Comparison of ENCODE assay signal across 28 cellular contexts in genomic region chr12:41121374-41121773, GRCh38.
DNase-seq lines count a peak whose midpoint lies in the region; ATAC-seq, FAIRE-seq and TF ChIP-seq lines count a peak whose summit lies in the region.
"Had no signal": no experiment of that assay in that cellular context is flagged by ENCODE, and none has a peak within 500 bp of the region (broad histone marks: within the 10 kb centered on the region; RNA-seq: fewer than 3 reads in every experiment).

No MANE protein-coding gene starts in this region.

- no peak for TF ChIP-seq EP300 in A549 (IDR thresholded peaks at IDR 0.05)
- no peak for TF ChIP-seq EP300 in H1 (IDR thresholded peaks at IDR 0.05; ENCODE audit: borderline replicate concordance in 1 of 2, low read depth in 2 of 2, low read length in 2 of 2)

- TF ChIP-seq CTCF in A549 (IDR thresholded peaks at IDR 0.05) (no peak), GM23338 (conservative IDR thresholded peaks at IDR 0.05; ENCODE audit: low read depth in 2 of 2) (no peak), Loucy (conservative IDR thresholded peaks at IDR 0.05; ENCODE audit: low read length) (no peak), H1 (IDR thresholded peaks at IDR 0.05; ENCODE audit: control extremely low read depth in 1 of 3, insufficient read depth in 1 of 3, low read depth in 1 of 3, low read length in 3 of 3) (no peak)

- H4K5ac ChIP-seq in H1 (ENCODE audit: insufficient read length, low read depth, low read length), result no peak overlapping the region

- CTCF ChIA-PET in A549 (lab: Yijun Ruan, JAX) (no interaction called here), H1 (lab: Charles Lee; ENCODE audit: partially characterized antibody) (no interaction called here)

- DNase-seq in A549 (ENCODE audit: low read depth in 1 of 2, low spot score in 1 of 2) (no peak), GM23338 (ENCODE audit: low spot score) (no peak), H1 (ENCODE audit: low read depth in 1 of 2, low spot score in 2 of 2) (no peak), GOT3 (lab: John Stamatoyannopoulos, UW) (no peak), A172 (ENCODE audit: low spot score) (no peak)
- DNase-seq in stimulated activated CD4-positive, alpha-beta T cell treated with anti-CD3 and anti-CD28 coated beads, Interleukin-2, amount 100 ng/mL, for 24 hours, result no peak
- no peak for DNase-seq in effector CD8-positive, alpha-beta T cell (lab: John Stamatoyannopoulos, UW)
- DNase-seq: 8988T; ACHN; BE2C; C1 segment of cervical spinal cord; CD4-positive, alpha-beta memory T cell; CD4-positive, CD25-positive, alpha-beta regulatory T cell; CD8-positive, alpha-beta memory T cell; COR-L47; DMS 273 treated with DMSO at 0.1 percent for 48 hours; DMS153; DMS53; DMS79; DND-41; EL; GDM1 had no signal

- TF ChIP-seq POLR2A in A549 (IDR thresholded peaks at IDR 0.05; ENCODE audit: low read length) (no peak), H1 (IDR thresholded peaks at IDR 0.05; ENCODE audit: control extremely low read depth in 1 of 2, low read depth in 2 of 2, low read length in 2 of 2) (no peak)

- H3K4me3 Mint-ChIP-seq in GM23338, result no peak overlapping the region
- H3K4me3 Mint-ChIP-seq: CD14-positive monocyte; CD4-positive, alpha-beta memory T cell; CD4-positive, CD25-positive, alpha-beta regulatory T cell; CD8-positive, alpha-beta memory T cell had no signal

- TF ChIP-seq RAD21 in A549 (conservative IDR thresholded peaks at IDR 0.05 in 1 of 2, IDR thresholded peaks at IDR 0.05 in 1 of 2) (no peak), H1 (IDR thresholded peaks at IDR 0.05 in 1 of 2, conservative IDR thresholded peaks at IDR 0.05 in 1 of 2; ENCODE audit: low read depth in 2 of 2, low read length in 2 of 2) (no peak)

- H3K9ac ChIP-seq in Loucy (ENCODE audit: low read depth, low read length, poor library complexity, severe bottlenecking) (no peak overlapping the region), H1 (replicated peaks in 1 of 4; ENCODE audit: extremely low read depth in 1 of 4, low read depth in 3 of 4, low read length in 3 of 4) (no peak overlapping the region)
- H3K9ac ChIP-seq: BLaER1 had no signal

- POLR2A ChIA-PET in A549 (lab: Yijun Ruan, JAX) (no interaction called here), H1 (lab: Charles Lee; ENCODE audit: partially characterized antibody) (no interaction called here)

- H3K79me1 ChIP-seq in H1 (ENCODE audit: low read depth, low read length), result no peaks in the 10 kb centered on the region

- no peak overlapping the region for H2BK5ac ChIP-seq in H1 (ENCODE audit: low read depth, low read length)

- H4K20me1 ChIP-seq in GM23338 (replicated peaks; ENCODE audit: insufficient read depth) (no peaks in the 10 kb centered on the region), Loucy (ENCODE audit: insufficient read depth, low read length, poor library complexity, severe bottlenecking) (no peaks in the 10 kb centered on the region), H1 (replicated peaks in 1 of 2; ENCODE audit: control insufficient read depth in 1 of 2, insufficient read depth in 2 of 2, low read length in 2 of 2) (no peaks in the 10 kb centered on the region)
- H4K20me1 ChIP-seq: BLaER1 had no signal

- H3K4me2 ChIP-seq in A549 (no peak overlapping the region), GM23338 (no peak overlapping the region), Loucy (ENCODE audit: low read depth, low read length, poor library complexity, severe bottlenecking) (no peak overlapping the region), H1 (ENCODE audit: insufficient read depth in 1 of 2, low read depth in 2 of 2, low read length in 2 of 2) (no peak overlapping the region)
- H3K4me2 ChIP-seq: BLaER1 had no signal

- H3K9me3 Mint-ChIP-seq in GM23338, result no peaks in the 10 kb centered on the region; the same call in 1 of the 3 replicates

- H3K9me2 ChIP-seq in GM23338 (ENCODE audit: insufficient read depth) (no peaks in the 10 kb centered on the region; the same call in 1 of the 2 replicates), Loucy (replicated peaks; ENCODE audit: low read depth, low read length) (no peaks in the 10 kb centered on the region)

- peak overlapping the region; percentile 3; the same call in 1 of the 2 replicates for H2AFZ ChIP-seq in GM23338
- peak overlapping the region; percentile 61 for H2AFZ ChIP-seq in Loucy (ENCODE audit: low read length)
- no peak overlapping the region for H2AFZ ChIP-seq in H1 (ENCODE audit: low read length)

- H3K18ac ChIP-seq in H1 (ENCODE audit: extremely low read depth, low read length), result no peak overlapping the region

- no peak overlapping the region for H3K4ac ChIP-seq in H1 (replicated peaks; ENCODE audit: insufficient read length, low read depth, low read length)

- H3K4me1 Mint-ChIP-seq in GM23338, result no peaks in the 10 kb centered on the region
- H3K4me1 Mint-ChIP-seq: CD14-positive monocyte; CD4-positive, alpha-beta memory T cell; CD4-positive, CD25-positive, alpha-beta regulatory T cell; CD8-positive, alpha-beta memory T cell had no signal

- FAIRE-seq in A549 (lab: Jason Lieb, UNC), result no peak
- no peak for FAIRE-seq in H1 (lab: Jason Lieb, UNC)
- FAIRE-seq: GM12878, GM12892, GM18507 had no signal

- H2BK15ac ChIP-seq in H1 (ENCODE audit: low read length), result no peak overlapping the region

- H3K9me3 ChIP-seq in A549, result no peaks in the 10 kb centered on the region
- H3K9me3 ChIP-seq in Loucy (ENCODE audit: insufficient read depth, low read depth, low read length), result no peaks in the 10 kb centered on the region
- H3K9me3 ChIP-seq in H1 (ENCODE audit: insufficient read depth in 2 of 2, low read depth in 1 of 2, low read length in 1 of 2), result no peaks in the 10 kb centered on the region
- H3K9me3 ChIP-seq: BE2C, BLaER1 had no signal

- no peak overlapping the region for H4K91ac ChIP-seq in H1 (replicated peaks; ENCODE audit: insufficient read length, low read length)

- no peak overlapping the region for H2BK120ac ChIP-seq in H1 (replicated peaks; ENCODE audit: low read depth, low read length)

- H2BK20ac ChIP-seq in H1 (ENCODE audit: low read length), result no peak overlapping the region

- no peaks in the 10 kb centered on the region for H3K36me3 Mint-ChIP-seq in GM23338 (ENCODE audit: low read depth)
- H3K36me3 Mint-ChIP-seq: CD14-positive monocyte; CD4-positive, alpha-beta memory T cell; CD4-positive, CD25-positive, alpha-beta regulatory T cell; CD8-positive, alpha-beta memory T cell had no signal

- no peak overlapping the region; the same call in 1 of the 2 replicates for H3K27ac Mint-ChIP-seq in GM23338
- H3K27ac Mint-ChIP-seq: CD14-positive monocyte; CD4-positive, alpha-beta memory T cell; CD4-positive, CD25-positive, alpha-beta regulatory T cell; CD8-positive, alpha-beta memory T cell had no signal

- no peak overlapping the region for H3K4me3 ChIP-seq in A549
- H3K4me3 ChIP-seq in GM23338, result no peak overlapping the region
- H3K4me3 ChIP-seq in Loucy (ENCODE audit: low read length, poor library complexity, severe bottlenecking), result no peak overlapping the region
- H3K4me3 ChIP-seq in H1 (ENCODE audit: extremely low read depth in 1 of 4, insufficient read depth in 2 of 4, low read depth in 3 of 4, low read length in 4 of 4), result no peak overlapping the region
- H3K4me3 ChIP-seq: BLaER1, GM12878 had no signal

- no peak overlapping the region for H2AK5ac ChIP-seq in H1 (ENCODE audit: low read depth, low read length)

- H3K23me2 ChIP-seq in H1 (ENCODE audit: low read depth, low read length), result no peaks in the 10 kb centered on the region

- no peak overlapping the region for H4K8ac ChIP-seq in H1 (ENCODE audit: extremely low read depth, insufficient read depth, low read length)

- no peak overlapping the region for H3K56ac ChIP-seq in H1 (replicated peaks; ENCODE audit: insufficient read length, low read depth, low read length)

- no peaks in the 10 kb centered on the region for H3F3A ChIP-seq in GM23338 (replicated peaks; ENCODE audit: low read depth)
- H3F3A ChIP-seq in Loucy (ENCODE audit: low read depth), result no peaks in the 10 kb centered on the region

- H2BK12ac ChIP-seq in H1 (ENCODE audit: low read depth, low read length), result no peak overlapping the region

- H3K4me1 ChIP-seq in A549 (no peaks in the 10 kb centered on the region), GM23338 (ENCODE audit: insufficient read depth) (no peaks in the 10 kb centered on the region), Loucy (ENCODE audit: insufficient read depth, low read length, poor library complexity, severe bottlenecking) (no peaks in the 10 kb centered on the region), H1 (replicated peaks in 1 of 4; ENCODE audit: control insufficient read depth in 3 of 4, insufficient read depth in 4 of 4, low read length in 3 of 4) (no peaks in the 10 kb centered on the region)
- H3K4me1 ChIP-seq: BE2C, BLaER1 had no signal

- H3K27ac ChIP-seq in A549 (no peak overlapping the region), GM23338 (ENCODE audit: low read depth) (no peak overlapping the region), H1 (ENCODE audit: low read depth, low read length) (no peak overlapping the region)
- H3K27ac ChIP-seq: BLaER1 had no signal

- H3K36me3 ChIP-seq in GM23338 (ENCODE audit: insufficient read depth) (no peaks in the 10 kb centered on the region), Loucy (ENCODE audit: insufficient read depth, low read length) (no peaks in the 10 kb centered on the region), H1 (ENCODE audit: control insufficient read depth in 2 of 4, insufficient read depth in 4 of 4, low read length in 3 of 4) (no peaks in the 10 kb centered on the region)
- H3K36me3 ChIP-seq: BE2C, BLaER1 had no signal

- H3K27me3 Mint-ChIP-seq in GM23338 (ENCODE audit: insufficient read depth, low read depth, poor library complexity), result no peaks in the 10 kb centered on the region
- H3K27me3 Mint-ChIP-seq: CD4-positive, alpha-beta memory T cell; CD4-positive, CD25-positive, alpha-beta regulatory T cell; CD8-positive, alpha-beta memory T cell had no signal

- no peak overlapping the region for H3K14ac ChIP-seq in H1 (ENCODE audit: insufficient read length)

- H3K27me3 ChIP-seq in GM23338 (ENCODE audit: insufficient read depth) (no peaks in the 10 kb centered on the region), Loucy (ENCODE audit: insufficient read depth, low read length, poor library complexity, severe bottlenecking) (no peaks in the 10 kb centered on the region), H1 (replicated peaks in 1 of 4; ENCODE audit: control insufficient read depth in 3 of 4, extremely low read depth in 1 of 4, insufficient read depth in 3 of 4, low read length in 3 of 4) (no peaks in the 10 kb centered on the region)
- H3K27me3 ChIP-seq: BE2C, BLaER1 had no signal

- H3K79me2 ChIP-seq in GM23338 (replicated peaks; ENCODE audit: insufficient read depth) (no peaks in the 10 kb centered on the region), Loucy (ENCODE audit: insufficient read depth, low read length) (no peaks in the 10 kb centered on the region), H1 (ENCODE audit: control insufficient read depth in 1 of 2, insufficient read depth in 2 of 2, low read length in 2 of 2) (no peaks in the 10 kb centered on the region)

- ATAC-seq in A549 (no peak), GM23338 (no peak)
- ATAC-seq: GM12878 had no signal

- H3K23ac ChIP-seq in H1 (ENCODE audit: insufficient read length), result no peak overlapping the region

TF ChIP-seq in A549, 52 proteins besides CTCF, POLR2A, EP300 and RAD21 (continues in another document):
- no peak for TF ChIP-seq FOXS1 (CRISPR knock-in tag; IDR thresholded peaks at IDR 0.05)

TF ChIP-seq in H1, 55 proteins besides CTCF, POLR2A, EP300 and RAD21:
- peak; percentile 66; the same call in 1 of the 2 replicates for TF ChIP-seq MAFK (IDR thresholded peaks at IDR 0.05; ENCODE audit: low read depth, low read length)
- TF ChIP-seq BCL11A (IDR thresholded peaks at IDR 0.05; ENCODE audit: low read depth in 2 of 2, low read length in 2 of 2), result no peak
TF ChIP-seq in H1: peak in this region for 1.

Comparison
In these comparisons a context has a peak if more than half of its experiments do, and no peak if none do; other contexts are left out.
1. Of the 18 proteins assayed by ChIP-seq in both H1 and A549: peak only in H1: none; only in A549: none; in both: MAFK; in neither: 17.